19 cellular contexts compared by ENCODE assay signal in genomic region chr15:41946970-41947369, GRCh38. TPM values are rescaled to one million over a fixed set of nuclear protein-coding genes. Genes with fewer than 3 reads are reported as not detected.
DNase-seq lines count a peak whose midpoint lies in the region; ATAC-seq and TF ChIP-seq lines count a peak whose summit lies in the region.
"Had no signal": no experiment of that assay in that cellular context is flagged by ENCODE, and none has a peak within 500 bp of the region (broad histone marks: within the 10 kb centered on the region; RNA-seq: fewer than 3 reads in every experiment).

No MANE protein-coding gene starts in this region.

- peaks cover 6% of the 10 kb centered on the region for H3K4me1 Mint-ChIP-seq in activated T-helper 17 cell treated with anti-CD3 and anti-CD28 coated beads, Interleukin-2, amount 50 U/mL, for 72 hours
- peaks cover 13% of the 10 kb centered on the region for H3K4me1 Mint-ChIP-seq in activated T-helper 1 cell treated with anti-CD3 and anti-CD28 coated beads, Interleukin-12 subunit alpha, Interleukin-12 subunit beta, Interleukin-2, Interleukin-4 antibody, amounts not matched to agents 30 ng/mL and 10 ng/mL and 1 ng/mL, durations not matched to agents 14 hours and 24 hours and 36 hours (ENCODE audit: low read depth)

- H2BK15ac ChIP-seq in mesenchymal stem cell (ENCODE audit: low read depth, poor library complexity, severe bottlenecking) = no peak overlapping the region

- no peaks in the 10 kb centered on the region for H3K27me3 ChIP-seq in esophagus squamous epithelium
- no peaks in the 10 kb centered on the region for H3K27me3 ChIP-seq in mesenchymal stem cell (ENCODE audit: control insufficient read depth in 1 of 2, insufficient read depth in 1 of 2, low read length in 2 of 2)
- no peaks in the 10 kb centered on the region for H3K27me3 ChIP-seq in thoracic aorta (replicated peaks; ENCODE audit: insufficient read depth)
- H3K27me3 ChIP-seq: MG63, upper lobe of right lung had no signal

- DNase-seq in esophagus squamous epithelium (lab: John Stamatoyannopoulos, UW) = no peak
- DNase-seq in mesenchymal stem cell = no peak
- no peak for DNase-seq in thoracic aorta (ENCODE audit: low spot score)
- DNase-seq in activated T-helper 1 cell treated with anti-CD3 and anti-CD28 coated beads, Interleukin-12 subunit alpha, Interleukin-12 subunit beta, Interleukin-2, Interleukin-4 antibody, amounts not matched to agents 30 ng/mL and 10 ng/mL and 1 ng/mL, durations not matched to agents 14 hours and 24 hours and 36 hours (ENCODE audit: low spot score) = no peak
- DNase-seq: activated CD4-positive, alpha-beta T cell treated with anti-CD3 and anti-CD28 coated beads for 48 hours; activated effector memory CD4-positive, alpha-beta T cell treated with anti-CD3 and anti-CD28 coated beads, Interleukin-2, amount 50 U/mL, for 16 hours; DMS79; HFFc6; kidney glomerular epithelial cell; NCI-H146; NCI-H2171; NCI-H69; SHP77 treated with DMSO at 0.1 percent for 48 hours; T-helper 1 cell; upper lobe of right lung had no signal

- no peak overlapping the region for H3K4me2 ChIP-seq in mesenchymal stem cell (ENCODE audit: low read length, poor library complexity, severe bottlenecking)

- peaks cover 75% of the 10 kb centered on the region for H3K36me3 Mint-ChIP-seq in activated T-helper 17 cell treated with anti-CD3 and anti-CD28 coated beads, Interleukin-2, amount 50 U/mL, for 72 hours (ENCODE audit: low read depth)
- H3K36me3 Mint-ChIP-seq in activated T-helper 1 cell treated with anti-CD3 and anti-CD28 coated beads, Interleukin-12 subunit alpha, Interleukin-12 subunit beta, Interleukin-2, Interleukin-4 antibody, amounts not matched to agents 30 ng/mL and 10 ng/mL and 1 ng/mL, durations not matched to agents 14 hours and 24 hours and 36 hours (ENCODE audit: low read depth) = peaks cover 24% of the 10 kb centered on the region

- peak overlapping the region; percentile 61 for H3K27ac Mint-ChIP-seq in activated T-helper 17 cell treated with anti-CD3 and anti-CD28 coated beads, Interleukin-2, amount 50 U/mL, for 72 hours
- H3K27ac Mint-ChIP-seq in activated T-helper 1 cell treated with anti-CD3 and anti-CD28 coated beads, Interleukin-12 subunit alpha, Interleukin-12 subunit beta, Interleukin-2, Interleukin-4 antibody, amounts not matched to agents 30 ng/mL and 10 ng/mL and 1 ng/mL, durations not matched to agents 14 hours and 24 hours and 36 hours = no peak overlapping the region
- H3K27ac Mint-ChIP-seq: HFFc6 had no signal

- peak overlapping the region in 1 of 2 experiments; percentile 3 for H3K18ac ChIP-seq in mesenchymal stem cell (ENCODE audit: low read depth in 1 of 2, low read length in 2 of 2)

- WGBS in esophagus squamous epithelium, 2 donors = 42 to 62% methylated on average over 2 of the region's 2 CpGs
- 83% methylated on average over 2 of the region's 2 CpGs for WGBS in mesenchymal stem cell

- H3K4me1 ChIP-seq in esophagus squamous epithelium = peaks cover 0 to 97% (median 27%) of the 10 kb centered on the region in 3 donors
- H3K4me1 ChIP-seq in mesenchymal stem cell (ENCODE audit: control insufficient read depth, insufficient read depth, low read depth, low read length) = peaks cover 56% of the 10 kb centered on the region
- H3K4me1 ChIP-seq in thoracic aorta (ENCODE audit: control insufficient read depth in 1 of 2, low read depth in 2 of 2) = peaks cover 64 to 92% of the 10 kb centered on the region in 2 donors

- no peak overlapping the region for H3K9ac ChIP-seq in mesenchymal stem cell (ENCODE audit: low read length)

- H3K9me3 ChIP-seq in esophagus squamous epithelium (no peaks in the 10 kb centered on the region), mesenchymal stem cell (ENCODE audit: control insufficient read depth, low read length) (no peaks in the 10 kb centered on the region), thoracic aorta (no peaks in the 10 kb centered on the region)
- H3K9me3 ChIP-seq: MG63, upper lobe of right lung had no signal

- peak overlapping the region; percentile 93 for H2AK5ac ChIP-seq in mesenchymal stem cell (ENCODE audit: low read length, severe bottlenecking)

- TF ChIP-seq CTCF in esophagus squamous epithelium (IDR thresholded peaks at IDR 0.05) (no peak), thoracic aorta (IDR thresholded peaks at IDR 0.05) (no peak)

- TF ChIP-seq POLR2A in esophagus squamous epithelium (IDR thresholded peaks at IDR 0.05) = no peak

- no peak overlapping the region for H2BK5ac ChIP-seq in mesenchymal stem cell (ENCODE audit: low read depth, low read length, poor library complexity, severe bottlenecking)

- H2BK12ac ChIP-seq in mesenchymal stem cell (ENCODE audit: low read length in 2 of 2) = peak overlapping the region; percentile 1 to 27

- H3K23ac ChIP-seq in mesenchymal stem cell (ENCODE audit: low read length in 2 of 2) = no peak overlapping the region

- ATAC-seq in activated T-helper 17 cell treated with anti-CD3 and anti-CD28 coated beads, Interleukin-2, amount 50 U/mL, for 72 hours (replicated peaks) = no peak
- ATAC-seq in thoracic aorta (ENCODE audit: insufficient number of reproducible peaks, low FRiP score, low read depth) = no peak
- no peak for ATAC-seq in HG03025 (IDR thresholded peaks at IDR 0.05; ENCODE audit: low FRiP score, unreplicated experiment)
- ATAC-seq in HG02588 (IDR thresholded peaks at IDR 0.05; ENCODE audit: unreplicated experiment) = no peak
- ATAC-seq: upper lobe of right lung had no signal

- no peak overlapping the region for H2AFZ ChIP-seq in mesenchymal stem cell (ENCODE audit: low read depth, low read length)

- peak overlapping the region in 3 of 4 donors; percentile 8 to 47 (median 38) for H3K27ac ChIP-seq in esophagus squamous epithelium
- peak overlapping the region; percentile 40 for H3K27ac ChIP-seq in mesenchymal stem cell (ENCODE audit: low read length, poor library complexity, severe bottlenecking)
- H3K27ac ChIP-seq in thoracic aorta = peak overlapping the region; percentile 77 to 83
- H3K27ac ChIP-seq: upper lobe of right lung had no signal

- no peak overlapping the region for H3K4me3 Mint-ChIP-seq in activated T-helper 17 cell treated with anti-CD3 and anti-CD28 coated beads, Interleukin-2, amount 50 U/mL, for 72 hours
- H3K4me3 Mint-ChIP-seq in activated T-helper 1 cell treated with anti-CD3 and anti-CD28 coated beads, Interleukin-12 subunit alpha, Interleukin-12 subunit beta, Interleukin-2, Interleukin-4 antibody, amounts not matched to agents 30 ng/mL and 10 ng/mL and 1 ng/mL, durations not matched to agents 14 hours and 24 hours and 36 hours = no peak overlapping the region
- H3K4me3 Mint-ChIP-seq: HFFc6 had no signal

- H4K8ac ChIP-seq in mesenchymal stem cell (ENCODE audit: low read length) = no peak overlapping the region

- no peak overlapping the region for H2BK120ac ChIP-seq in mesenchymal stem cell (ENCODE audit: low read depth, low read length)

- H3K79me1 ChIP-seq in mesenchymal stem cell (replicated peaks; ENCODE audit: low read length, poor library complexity, severe bottlenecking) = peaks cover 5% of the 10 kb centered on the region

- peak overlapping the region in 1 of 2 experiments; percentile 5 for H3K4ac ChIP-seq in mesenchymal stem cell (ENCODE audit: low read depth in 1 of 2, low read length in 2 of 2)

- H3K4me3 ChIP-seq in esophagus squamous epithelium = no peak overlapping the region
- no peak overlapping the region for H3K4me3 ChIP-seq in mesenchymal stem cell (ENCODE audit: insufficient read depth in 1 of 2, low read depth in 1 of 2, low read length in 2 of 2)
- no peak overlapping the region for H3K4me3 ChIP-seq in thoracic aorta
- H3K4me3 ChIP-seq: MG63, upper lobe of right lung had no signal

- H3K9me3 Mint-ChIP-seq in activated T-helper 17 cell treated with anti-CD3 and anti-CD28 coated beads, Interleukin-2, amount 50 U/mL, for 72 hours = no peaks in the 10 kb centered on the region
- no peaks in the 10 kb centered on the region for H3K9me3 Mint-ChIP-seq in activated T-helper 1 cell treated with anti-CD3 and anti-CD28 coated beads, Interleukin-12 subunit alpha, Interleukin-12 subunit beta, Interleukin-2, Interleukin-4 antibody, amounts not matched to agents 30 ng/mL and 10 ng/mL and 1 ng/mL, durations not matched to agents 14 hours and 24 hours and 36 hours
- H3K9me3 Mint-ChIP-seq: HFFc6 had no signal

- H4K91ac ChIP-seq in mesenchymal stem cell (ENCODE audit: low read length) = peak overlapping the region; percentile 30

- H3K14ac ChIP-seq in mesenchymal stem cell (ENCODE audit: low read length in 2 of 2) = peak overlapping the region in 1 of 2 experiments; percentile 35

- H3K27me3 Mint-ChIP-seq in activated T-helper 17 cell treated with anti-CD3 and anti-CD28 coated beads, Interleukin-2, amount 50 U/mL, for 72 hours = no peaks in the 10 kb centered on the region
- no peaks in the 10 kb centered on the region for H3K27me3 Mint-ChIP-seq in activated T-helper 1 cell treated with anti-CD3 and anti-CD28 coated beads, Interleukin-12 subunit alpha, Interleukin-12 subunit beta, Interleukin-2, Interleukin-4 antibody, amounts not matched to agents 30 ng/mL and 10 ng/mL and 1 ng/mL, durations not matched to agents 14 hours and 24 hours and 36 hours (ENCODE audit: insufficient read depth)

- intact Hi-C loops in esophagus squamous epithelium (cut with DNase I) = no loop called here
- intact Hi-C loops in activated T-helper 1 cell treated with anti-CD3 and anti-CD28 coated beads, Interleukin-12 subunit alpha, Interleukin-12 subunit beta, Interleukin-2, Interleukin-4 antibody, amounts not matched to agents 30 ng/mL and 10 ng/mL and 1 ng/mL, durations not matched to agents 14 hours and 24 hours and 36 hours (cut with micrococcal nuclease) = no loop called here

- H3K36me3 ChIP-seq in esophagus squamous epithelium (peaks cover 0 to 46% (median 0%) of the 10 kb centered on the region in 3 donors), mesenchymal stem cell (ENCODE audit: control insufficient read depth in 1 of 2, insufficient read depth in 2 of 2, low read depth in 1 of 2, low read length in 2 of 2) (peaks cover 5 to 30% of the 10 kb centered on the region in 2 experiments), thoracic aorta (peaks cover 3% of the 10 kb centered on the region)

RNA-seq across cellular contexts. Expression of gene EHD4, which starts 25.4 kb away (rescaled TPM):
- total RNA-seq in activated T-helper 17 cell treated with anti-CD3 and anti-CD28 coated beads, Interleukin-2, amount 50 U/mL, for 72 hours = 10 to 100 TPM; 51.0 to 56.3 TPM
- total RNA-seq in esophagus squamous epithelium (10 to 100 TPM; 25.4 to 45.3 (median 27.8) TPM), thoracic aorta (10 to 100 TPM; 43.6 to 48.1 TPM)
- 16.3 TPM for polyA plus RNA-seq in mesenchymal stem cell (2013, experiment 1 of 2)
- 16.0 TPM for polyA plus RNA-seq in mesenchymal stem cell (2013, experiment 2 of 2)
- total RNA-seq in activated T-helper 1 cell treated with anti-CD3 and anti-CD28 coated beads, Interleukin-12 subunit alpha, Interleukin-12 subunit beta, Interleukin-2, Interleukin-4 antibody, amounts not matched to agents 30 ng/mL and 10 ng/mL and 1 ng/mL, durations not matched to agents 14 hours and 24 hours and 36 hours = 29.5 and 30.1 TPM in 2 replicates

RNA-seq across cellular contexts. Expression of gene SPTBN5, which starts 53.1 kb away (rescaled TPM):
- total RNA-seq in activated T-helper 17 cell treated with anti-CD3 and anti-CD28 coated beads, Interleukin-2, amount 50 U/mL, for 72 hours = 1 to 10 TPM; 2.4 to 4.9 TPM
- 1 to 10 TPM; 1.9 to 4.4 (median 3.4) TPM for total RNA-seq in esophagus squamous epithelium
- polyA plus RNA-seq in mesenchymal stem cell (2013, experiment 1 of 2) = 0.32 TPM
- 0.29 TPM for polyA plus RNA-seq in mesenchymal stem cell (2013, experiment 2 of 2)
- total RNA-seq in thoracic aorta = 1 to 10 TPM; 1.3 to 3.9 TPM
- total RNA-seq in activated T-helper 1 cell treated with anti-CD3 and anti-CD28 coated beads, Interleukin-12 subunit alpha, Interleukin-12 subunit beta, Interleukin-2, Interleukin-4 antibody, amounts not matched to agents 30 ng/mL and 10 ng/mL and 1 ng/mL, durations not matched to agents 14 hours and 24 hours and 36 hours = 1.2 and 1.9 TPM in 2 replicates
